12 cellular contexts compared by ENCODE assay signal in the genomic region with DNA sequence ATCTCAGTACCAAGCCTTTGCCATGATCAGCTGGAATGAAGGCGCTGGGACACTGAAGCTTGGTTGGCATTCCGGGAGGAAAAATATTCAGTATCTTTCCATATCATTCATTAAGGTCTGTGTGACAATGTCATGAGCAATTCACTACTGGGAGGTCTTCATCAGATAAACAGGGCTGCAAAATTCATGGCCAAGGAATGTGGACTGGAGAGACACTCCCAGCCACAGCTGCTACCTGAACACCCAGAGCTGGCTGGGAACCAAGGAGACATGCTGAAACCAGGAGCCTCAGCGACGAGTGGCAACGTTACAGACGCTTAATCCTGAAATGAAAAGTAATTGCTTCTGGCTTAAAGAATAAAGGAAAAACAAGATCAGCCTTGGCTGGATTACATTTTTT. TPM values are rescaled to one million over a fixed set of nuclear protein-coding genes. Genes with fewer than 3 reads are reported as not detected.
DNase-seq lines count a peak whose midpoint lies in the region; ATAC-seq, FAIRE-seq and TF ChIP-seq lines count a peak whose summit lies in the region.
"Had no signal": no experiment of that assay in that cellular context is flagged by ENCODE, and none has a peak within 500 bp of the region (broad histone marks: within the 10 kb centered on the region; RNA-seq: fewer than 3 reads in every experiment).

No MANE protein-coding gene starts in this region.

- TF ChIP-seq CTCF in D721Med (IDR thresholded peaks at IDR 0.05; ENCODE audit: insufficient read depth, missing control alignments) (no peak), brain microvascular endothelial cell (IDR thresholded peaks at IDR 0.05; ENCODE audit: low read depth, low read length, missing control alignments) (no peak)

- POLR2A ChIA-PET in activated CD4-positive, alpha-beta T cell treated with anti-CD3 and anti-CD28 coated beads, Interleukin-2, amount 10 ng/mL, durations not matched to agents 7 days and 5 days (lab: Charles Lee), result no interaction called here

- no peak overlapping the region for H3K4me3 Mint-ChIP-seq in activated CD4-positive, alpha-beta T cell treated with anti-CD3 and anti-CD28 coated beads, Interleukin-2, amount 10 ng/mL, durations not matched to agents 7 days and 5 days
- H3K4me3 Mint-ChIP-seq: activated CD4-positive, alpha-beta T cell treated with anti-CD3 and anti-CD28 coated beads, Interleukin-2, amount 10 ng/mL, durations not matched to agents 24 days and 14 days; CD8-positive, alpha-beta T cell had no signal

- in situ Hi-C loops in brain microvascular endothelial cell (cut with HindIII; ENCODE audit: low pct_ligation_motif_present, low sequenced_read_pairs), result no loop called here

- FAIRE-seq in D721Med (lab: Jason Lieb, UNC), result no peak

- H3K27ac Mint-ChIP-seq in activated CD4-positive, alpha-beta T cell treated with anti-CD3 and anti-CD28 coated beads, Interleukin-2, amount 10 ng/mL, durations not matched to agents 7 days and 5 days, result no peak overlapping the region
- H3K27ac Mint-ChIP-seq: activated CD4-positive, alpha-beta T cell treated with anti-CD3 and anti-CD28 coated beads, Interleukin-2, amount 10 ng/mL, durations not matched to agents 24 days and 14 days; CD8-positive, alpha-beta T cell had no signal

- H3K27me3 ChIP-seq in brain microvascular endothelial cell (replicated peaks), result no peaks in the 10 kb centered on the region
- H3K27me3 ChIP-seq: esophagus muscularis mucosa had no signal

- ATAC-seq in GM21619 (IDR thresholded peaks at IDR 0.05; ENCODE audit: unreplicated experiment), result no peak
- no peak for ATAC-seq in GM18873 (IDR thresholded peaks at IDR 0.05; ENCODE audit: low FRiP score, unreplicated experiment)
- no peak for ATAC-seq in HG03108 (IDR thresholded peaks at IDR 0.05; ENCODE audit: unreplicated experiment)
- ATAC-seq: CD8-positive, alpha-beta T cell had no signal

- peaks cover 19% of the 10 kb centered on the region for H3K36me3 ChIP-seq in brain microvascular endothelial cell (replicated peaks)
- H3K36me3 ChIP-seq: thoracic aorta had no signal

- H3K9me3 Mint-ChIP-seq in activated CD4-positive, alpha-beta T cell treated with anti-CD3 and anti-CD28 coated beads, Interleukin-2, amount 10 ng/mL, durations not matched to agents 7 days and 5 days, result no peaks in the 10 kb centered on the region
- H3K9me3 Mint-ChIP-seq: activated CD4-positive, alpha-beta T cell treated with anti-CD3 and anti-CD28 coated beads, Interleukin-2, amount 10 ng/mL, durations not matched to agents 24 days and 14 days; CD8-positive, alpha-beta T cell had no signal

- H3K27me3 Mint-ChIP-seq in activated CD4-positive, alpha-beta T cell treated with anti-CD3 and anti-CD28 coated beads, Interleukin-2, amount 10 ng/mL, durations not matched to agents 7 days and 5 days, result peaks cover 5% of the 10 kb centered on the region

- no peaks in the 10 kb centered on the region for H3K36me3 Mint-ChIP-seq in activated CD4-positive, alpha-beta T cell treated with anti-CD3 and anti-CD28 coated beads, Interleukin-2, amount 10 ng/mL, durations not matched to agents 7 days and 5 days (ENCODE audit: low read depth)
- H3K36me3 Mint-ChIP-seq: CD8-positive, alpha-beta T cell had no signal

- DNase-seq in D721Med (ENCODE audit: insufficient read length, low spot score) (peak; percentile 14), NCI-H2029 treated with DMSO at 0.1 percent for 48 hours (lab: John Stamatoyannopoulos, UW) (peak; percentile 47), brain microvascular endothelial cell (peak; percentile 55), myocyte (ENCODE audit: low read depth) (peak; percentile 91)
- DNase-seq in activated CD4-positive, alpha-beta T cell treated with anti-CD3 and anti-CD28 coated beads, Interleukin-2, amount 10 ng/mL, durations not matched to agents 7 days and 5 days, result no peak
- DNase-seq: activated CD4-positive, alpha-beta T cell treated with anti-CD3 and anti-CD28 coated beads, Interleukin-2, amount 10 ng/mL, durations not matched to agents 24 days and 14 days; CD8-positive, alpha-beta T cell had no signal

- CTCF ChIA-PET in activated CD4-positive, alpha-beta T cell treated with anti-CD3 and anti-CD28 coated beads, Interleukin-2, amount 10 ng/mL, durations not matched to agents 7 days and 5 days (lab: Charles Lee), result no interaction called here

- no peak overlapping the region for H3K4me3 ChIP-seq in brain microvascular endothelial cell (ENCODE audit: low read depth, low read length)
- H3K4me3 ChIP-seq: esophagus muscularis mucosa, thoracic aorta had no signal

- H3K4me1 Mint-ChIP-seq in activated CD4-positive, alpha-beta T cell treated with anti-CD3 and anti-CD28 coated beads, Interleukin-2, amount 10 ng/mL, durations not matched to agents 7 days and 5 days, result no peaks in the 10 kb centered on the region
- H3K4me1 Mint-ChIP-seq: activated CD4-positive, alpha-beta T cell treated with anti-CD3 and anti-CD28 coated beads, Interleukin-2, amount 10 ng/mL, durations not matched to agents 24 days and 14 days had no signal

- peak overlapping the region; percentile 32 for H3K27ac ChIP-seq in brain microvascular endothelial cell
- H3K27ac ChIP-seq: esophagus muscularis mucosa, thoracic aorta had no signal

RNA-seq across cellular contexts. Expression of gene DDAH1, which starts 30.6 kb away (rescaled TPM):
- total RNA-seq in myocyte, result 16.3 and 18.1 TPM in 2 replicates
- 37.5 TPM for polyA plus RNA-seq in myocyte (2012)
- not detected for total RNA-seq in activated CD4-positive, alpha-beta T cell treated with anti-CD3 and anti-CD28 coated beads, Interleukin-2, amount 10 ng/mL, durations not matched to agents 7 days and 5 days
- total RNA-seq: activated CD4-positive, alpha-beta T cell treated with anti-CD3 and anti-CD28 coated beads, Interleukin-2, amount 10 ng/mL, durations not matched to agents 24 days and 14 days; CD8-positive, alpha-beta T cell had no signal

Comparison
In these comparisons a context has a peak if more than half of its experiments do, and no peak if none do; other contexts are left out.
1. RNA of gene DDAH1, which starts 30.6 kb away (total RNA-seq): 16.3 to 18.1 TPM in myocyte; not detected in activated CD4-positive, alpha-beta T cell treated with anti-CD3 and anti-CD28 coated beads, Interleukin-2, amount 10 ng/mL, durations not matched to agents 7 days and 5 days; every median in the first group is over 10 times any median in the second.